28 cellular contexts compared by ENCODE assay signal in genomic region chrX:68876731-68877130, GRCh38.
"Had no signal": no experiment of that assay in that cellular context is flagged by ENCODE, and none has a peak within 500 bp of the region (broad histone marks: within the 10 kb centered on the region; RNA-seq: fewer than 3 reads in every experiment).

No MANE protein-coding gene starts in this region.

- H3K36me3 ChIP-seq: left lung, lower lobe of right lung, ovary, prostate gland, stomach, thyroid gland, transverse colon, upper lobe of left lung, vagina had no signal

- H3K4me1 ChIP-seq: left lung, lower lobe of right lung, prostate gland, stomach, testis, thyroid gland, transverse colon, upper lobe of left lung, vagina had no signal

- H3K27me3 Mint-ChIP-seq: naive thymus-derived CD8-positive, alpha-beta T cell had no signal

- H3K4me1 Mint-ChIP-seq: naive thymus-derived CD8-positive, alpha-beta T cell; stimulated activated naive B cell treated with anti-CD40 and anti-IgM and Interleukin-4, amounts not matched to agents 10 μg/mL and 1 μg/mL and 100 μg/mL, for 72 hours had no signal

- ATAC-seq: left colon; left lung; lower lobe of right lung; naive thymus-derived CD8-positive, alpha-beta T cell; right cardiac atrium; sciatic nerve; stimulated activated naive B cell treated with anti-CD40 and anti-IgM and Interleukin-4, amounts not matched to agents 10 μg/mL and 1 μg/mL and 100 μg/mL, for 72 hours; stimulated activated naive CD8-positive, alpha-beta T cell treated with anti-CD3 and anti-CD28 coated beads, Interleukin-15, Interleukin-2, amounts not matched to agents 100 U/mL and 50 U/mL, for 24 hours had no signal

- H3K4me3 Mint-ChIP-seq: immature natural killer cell; naive thymus-derived CD8-positive, alpha-beta T cell; nephron; neural crest cell; stimulated activated naive B cell treated with anti-CD40 and anti-IgM and Interleukin-4, amounts not matched to agents 10 μg/mL and 1 μg/mL and 100 μg/mL, for 72 hours had no signal

- DNase-seq: immature natural killer cell; kidney; left colon; left lung; lower lobe of right lung; mammary epithelial cell; mesenchymal stem cell; naive thymus-derived CD8-positive, alpha-beta T cell; ovary; retina; right cardiac atrium; stimulated activated CD4-positive, alpha-beta T cell treated with anti-CD3 and anti-CD28 coated beads, Interleukin-12 subunit alpha, Interleukin-12 subunit beta, amount 100 ng/mL, for 4 hours; stimulated activated CD4-positive, alpha-beta T cell treated with anti-CD3 and anti-CD28 coated beads, Interleukin-15, amount 100 ng/mL, for 24 hours; stimulated activated CD4-positive, alpha-beta T cell treated with anti-CD3 and anti-CD28 coated beads, Interleukin-2, amount 100 ng/mL, for 24 hours; stimulated activated CD4-positive, alpha-beta T cell treated with anti-CD3 and anti-CD28 coated beads, Interleukin-4, amount 100 ng/mL, for 1 hour; stimulated activated naive B cell treated with anti-CD40 and anti-IgM and Interleukin-4, amounts not matched to agents 10 μg/mL and 1 μg/mL and 100 μg/mL, for 72 hours; stimulated activated naive CD8-positive, alpha-beta T cell treated with anti-CD3 and anti-CD28 coated beads, Interleukin-15, Interleukin-2, amounts not matched to agents 100 U/mL and 50 U/mL, for 24 hours; stomach; testis; thyroid gland; transverse colon; upper lobe of left lung had no signal

- H3K27ac Mint-ChIP-seq: immature natural killer cell; naive thymus-derived CD8-positive, alpha-beta T cell; nephron; stimulated activated naive B cell treated with anti-CD40 and anti-IgM and Interleukin-4, amounts not matched to agents 10 μg/mL and 1 μg/mL and 100 μg/mL, for 72 hours had no signal

- H3K9me3 ChIP-seq: left lung, lower lobe of right lung, ovary, prostate gland, stomach, testis, thyroid gland, transverse colon, upper lobe of left lung, vagina had no signal

- H3K4me3 ChIP-seq: left lung, lower lobe of right lung, ovary, prostate gland, skin epidermis, stomach, testis, thyroid gland, transverse colon, upper lobe of left lung, vagina had no signal

- H3K27ac ChIP-seq: left lung, lower lobe of right lung, ovary, prostate gland, skin epidermis, stomach, testis, thyroid gland, transverse colon, upper lobe of left lung, vagina had no signal

- H3K36me3 Mint-ChIP-seq: immature natural killer cell; naive thymus-derived CD8-positive, alpha-beta T cell; stimulated activated naive B cell treated with anti-CD40 and anti-IgM and Interleukin-4, amounts not matched to agents 10 μg/mL and 1 μg/mL and 100 μg/mL, for 72 hours had no signal

- H3K9me3 Mint-ChIP-seq: immature natural killer cell; naive thymus-derived CD8-positive, alpha-beta T cell; stimulated activated naive B cell treated with anti-CD40 and anti-IgM and Interleukin-4, amounts not matched to agents 10 μg/mL and 1 μg/mL and 100 μg/mL, for 72 hours had no signal

- H3K27me3 ChIP-seq: left lung, ovary, testis, thyroid gland, transverse colon, upper lobe of left lung, vagina had no signal
